Comparison of ENCODE assay signal across 8 cellular contexts in the genomic region with DNA sequence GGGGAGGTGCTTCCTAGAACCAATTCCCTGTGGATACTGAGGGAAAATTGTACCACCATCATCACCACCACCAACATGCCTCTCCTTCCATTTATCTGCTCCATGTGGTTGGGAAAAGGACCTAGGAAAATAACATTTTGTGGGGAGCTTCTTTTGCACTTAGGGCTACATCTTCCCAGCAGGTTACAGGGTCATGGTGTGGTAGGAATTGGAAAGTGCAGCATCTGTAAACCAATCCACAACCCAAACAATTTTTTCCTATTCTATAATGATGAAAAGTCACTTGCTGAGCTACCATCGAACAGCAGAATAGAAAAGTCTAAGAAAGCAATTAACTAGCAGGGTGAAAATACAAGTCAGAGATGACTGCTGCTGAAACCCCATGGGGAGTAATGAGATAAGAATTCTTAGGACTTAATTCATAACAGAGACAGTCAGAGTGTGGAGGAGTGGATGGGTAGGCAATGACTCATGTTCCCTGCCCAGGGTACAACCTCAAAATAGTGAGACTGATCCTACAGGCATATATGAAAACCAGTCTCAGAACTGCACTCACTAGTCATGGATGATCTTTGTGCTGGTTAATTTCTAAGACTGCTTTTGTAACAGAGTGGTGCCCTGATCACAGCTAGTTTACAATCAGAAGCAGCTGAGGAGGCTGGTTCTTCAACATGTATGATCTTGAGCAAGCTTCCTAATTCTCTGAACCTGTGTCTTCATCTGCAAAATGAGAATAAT. TPM values are rescaled to one million over a fixed set of nuclear protein-coding genes. Genes with fewer than 3 reads are reported as not detected.
DNase-seq lines count a peak whose midpoint lies in the region; ATAC-seq and TF ChIP-seq lines count a peak whose summit lies in the region.

No MANE protein-coding gene starts in this region.

- H3K27me3 ChIP-seq in osteoblast (ENCODE audit: insufficient read depth, low read length): no peaks in the 10 kb centered on the region
- H3K27me3 ChIP-seq in CD8-positive, alpha-beta memory T cell (ENCODE audit: insufficient read depth, low read length, poor library complexity, severe bottlenecking): no peaks in the 10 kb centered on the region

- no peaks in the 10 kb centered on the region for H4K20me1 ChIP-seq in osteoblast (ENCODE audit: insufficient read depth, low read length)

- H3K4me3 ChIP-seq in osteoblast (ENCODE audit: insufficient read depth, low read length): no peak overlapping the region
- H3K4me3 ChIP-seq in CD8-positive, alpha-beta memory T cell (ENCODE audit: low read length): no peak overlapping the region

- H3K27ac Mint-ChIP-seq in CD8-positive, alpha-beta memory T cell: no peak overlapping the region
- H3K27ac Mint-ChIP-seq in effector memory CD8-positive, alpha-beta T cell: no peak overlapping the region

- H3K4me3 Mint-ChIP-seq in activated T-cell treated with anti-CD3 and anti-CD28 coated beads, Interleukin-2, amount 50 U/mL, for 4 hours: no peak overlapping the region
- H3K4me3 Mint-ChIP-seq in CD8-positive, alpha-beta memory T cell: no peak overlapping the region
- no peak overlapping the region for H3K4me3 Mint-ChIP-seq in effector memory CD8-positive, alpha-beta T cell

- peak overlapping the region; percentile 49 for H3K4me2 ChIP-seq in osteoblast (ENCODE audit: insufficient read depth, low read length)

- TF ChIP-seq CTCF in osteoblast (IDR thresholded peaks at IDR 0.05; ENCODE audit: extremely low read depth, low read depth, low read length): no peak

- POLR2A ChIA-PET in CD8-positive, alpha-beta memory T cell (lab: Charles Lee): no interaction called here

- no peaks in the 10 kb centered on the region for H3K79me2 ChIP-seq in osteoblast (ENCODE audit: insufficient read depth, low read length)

- no peak overlapping the region for H2AFZ ChIP-seq in osteoblast (ENCODE audit: low read length)

- H3K4me1 Mint-ChIP-seq in activated T-cell treated with anti-CD3 and anti-CD28 coated beads, Interleukin-2, amount 50 U/mL, for 4 hours (ENCODE audit: low read depth): peaks cover 14% of the 10 kb centered on the region
- peaks cover 9 to 20% (median 11%) of the 10 kb centered on the region in 3 donors for H3K4me1 Mint-ChIP-seq in CD8-positive, alpha-beta memory T cell
- peaks cover 7 to 10% of the 10 kb centered on the region in 2 donors for H3K4me1 Mint-ChIP-seq in effector memory CD8-positive, alpha-beta T cell (ENCODE audit: low read depth in 2 of 2)

- no peaks in the 10 kb centered on the region for H3K27me3 Mint-ChIP-seq in activated T-cell treated with anti-CD3 and anti-CD28 coated beads, Interleukin-2, amount 50 U/mL, for 4 hours (ENCODE audit: low read depth)
- no peaks in the 10 kb centered on the region for H3K27me3 Mint-ChIP-seq in CD8-positive, alpha-beta memory T cell
- no peaks in the 10 kb centered on the region for H3K27me3 Mint-ChIP-seq in effector memory CD8-positive, alpha-beta T cell

- CTCF ChIA-PET in CD8-positive, alpha-beta memory T cell (lab: Charles Lee): interaction anchor here (1.0 kb wide), 1 partner anchor 349 kb away, joined by 3 read pairs; no protein-coding TSS in a partner anchor

- DNase-seq in left cardiac atrium (no peak), Right ventricle myocardium inferior (ENCODE audit: missing footprints) (no peak), osteoblast (ENCODE audit: insufficient read length, low spot score, missing footprints) (peak; percentile 73)
- DNase-seq in activated T-cell treated with anti-CD3 and anti-CD28 coated beads, Interleukin-2, amount 50 U/mL, for 4 hours: no peak
- no peak for DNase-seq in CD8-positive, alpha-beta memory T cell
- no peak for DNase-seq in effector memory CD8-positive, alpha-beta T cell

- H3K36me3 Mint-ChIP-seq in activated T-cell treated with anti-CD3 and anti-CD28 coated beads, Interleukin-2, amount 50 U/mL, for 4 hours (ENCODE audit: insufficient read depth): peaks cover 8% of the 10 kb centered on the region
- peaks cover 3 to 9% (median 7%) of the 10 kb centered on the region in 3 donors for H3K36me3 Mint-ChIP-seq in CD8-positive, alpha-beta memory T cell
- H3K36me3 Mint-ChIP-seq in effector memory CD8-positive, alpha-beta T cell (ENCODE audit: insufficient read depth): no peaks in the 10 kb centered on the region

- intact Hi-C loops in left cardiac atrium (cut with DNase I) (no loop called here), Right ventricle myocardium inferior (cut with DNase I) (no loop called here)

- no peaks in the 10 kb centered on the region for H3K36me3 ChIP-seq in osteoblast (ENCODE audit: insufficient read depth, low read length)
- no peaks in the 10 kb centered on the region for H3K36me3 ChIP-seq in CD8-positive, alpha-beta memory T cell (ENCODE audit: insufficient read depth, low read length)

- H3K4me1 ChIP-seq in osteoblast (ENCODE audit: insufficient read depth, low read length): peaks cover 57% of the 10 kb centered on the region
- no peaks in the 10 kb centered on the region for H3K4me1 ChIP-seq in CD8-positive, alpha-beta memory T cell (ENCODE audit: insufficient read depth, low read length)

- peak overlapping the region; percentile 89 for H3K27ac ChIP-seq in osteoblast (ENCODE audit: low read depth, low read length)
- no peak overlapping the region for H3K27ac ChIP-seq in CD8-positive, alpha-beta memory T cell (ENCODE audit: low read depth, low read length)

- ATAC-seq in left cardiac atrium (peak; percentile 44 to 98), Right ventricle myocardium inferior (no peak), HG03095 (IDR thresholded peaks at IDR 0.05; ENCODE audit: unreplicated experiment) (peak; percentile 51), GM21723 (IDR thresholded peaks at IDR 0.05; ENCODE audit: unreplicated experiment) (no peak)
- peak; percentile 96 to 98 for ATAC-seq in activated T-cell treated with anti-CD3 and anti-CD28 coated beads, Interleukin-2, amount 50 U/mL, for 4 hours
- ATAC-seq in effector memory CD8-positive, alpha-beta T cell (replicated peaks): no peak

- H3K9me3 ChIP-seq in osteoblast (ENCODE audit: low read depth, low read length): no peaks in the 10 kb centered on the region
- no peaks in the 10 kb centered on the region for H3K9me3 ChIP-seq in CD8-positive, alpha-beta memory T cell (ENCODE audit: low read length)

- H3K9me3 Mint-ChIP-seq in activated T-cell treated with anti-CD3 and anti-CD28 coated beads, Interleukin-2, amount 50 U/mL, for 4 hours: no peaks in the 10 kb centered on the region
- H3K9me3 Mint-ChIP-seq in CD8-positive, alpha-beta memory T cell: no peaks in the 10 kb centered on the region
- H3K9me3 Mint-ChIP-seq in effector memory CD8-positive, alpha-beta T cell: no peaks in the 10 kb centered on the region

RNA-seq across cellular contexts. Expression of a gene that starts 38.1 kb away (rescaled TPM):
- total RNA-seq in left cardiac atrium: 1 to 10 TPM in 1 of 2 donors, under 1 TPM in 1; 0.65 to 2.3 TPM
- total RNA-seq in Right ventricle myocardium inferior: 0.78 TPM
- under 1 TPM; 0.30 to 0.68 (median 0.50) TPM for total RNA-seq in activated T-cell treated with anti-CD3 and anti-CD28 coated beads, Interleukin-2, amount 50 U/mL, for 4 hours
- 0.36 and 1.5 TPM in 2 replicates for total RNA-seq in osteoblast
- total RNA-seq in CD8-positive, alpha-beta memory T cell: under 1 TPM; 0.55 to 0.64 TPM
- polyA plus RNA-seq in CD8-positive, alpha-beta memory T cell: 0.56 TPM

Comparison
In these comparisons a context has a peak if more than half of its experiments do, and no peak if none do; other contexts are left out.
1. ATAC-seq: peak in left cardiac atrium (2 of 2), HG03095 (single experiment) and activated T-cell treated with anti-CD3 and anti-CD28 coated beads, Interleukin-2, amount 50 U/mL, for 4 hours (2 of 2); none in Right ventricle myocardium inferior (single experiment), effector memory CD8-positive, alpha-beta T cell (single experiment) and GM21723 (single experiment).